1 cellular context compared by ENCODE assay signal in the genomic region with DNA sequence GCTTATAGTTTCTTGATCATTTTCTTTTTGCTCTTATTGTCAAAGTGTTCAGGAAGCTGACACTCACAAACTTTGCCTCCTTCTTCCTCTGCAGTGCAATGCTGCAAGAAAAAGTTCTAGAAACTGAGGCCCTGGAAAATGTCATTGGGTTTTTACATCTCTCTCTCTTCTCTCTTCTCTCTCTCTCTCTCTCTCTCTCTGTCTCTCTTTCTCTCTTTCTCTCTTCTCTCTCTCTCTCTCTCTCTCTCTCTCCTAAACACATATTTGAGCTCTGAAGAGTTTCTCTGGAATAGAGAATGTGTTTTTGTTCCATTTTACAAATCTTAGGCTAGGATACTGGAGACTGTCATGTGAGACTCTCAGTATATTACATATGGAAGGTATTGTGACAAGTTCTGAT.
TF ChIP-seq lines count a peak whose summit lies in the region.

No MANE protein-coding gene starts in this region.

TF ChIP-seq in IMR-90, 13 proteins besides CTCF, POLR2A, EP300 and RAD21:
- TF ChIP-seq NFE2L2 (IDR thresholded peaks at IDR 0.05; ENCODE audit: low read depth, low read length): no peak
- no peak for TF ChIP-seq SMC3 (IDR thresholded peaks at IDR 0.05; ENCODE audit: low read depth, low read length)
- TF ChIP-seq MXI1 (IDR thresholded peaks at IDR 0.05; ENCODE audit: borderline replicate concordance, low read depth, low read length): no peak
- TF ChIP-seq FOS (IDR thresholded peaks at IDR 0.05; ENCODE audit: low read depth, low read length): no peak
- no peak for TF ChIP-seq MAZ (IDR thresholded peaks at IDR 0.05; ENCODE audit: borderline replicate concordance, low read depth, low read length)
- TF ChIP-seq CHD1 (IDR thresholded peaks at IDR 0.05; ENCODE audit: low read depth, low read length): no peak
- no peak for TF ChIP-seq RCOR1 (IDR thresholded peaks at IDR 0.05; ENCODE audit: insufficient replicate concordance, low read length)
- no peak for TF ChIP-seq RFX5 (IDR thresholded peaks at IDR 0.05; ENCODE audit: low read depth, low read length)
- TF ChIP-seq MAFK (IDR thresholded peaks at IDR 0.05; ENCODE audit: low read depth, low read length): no peak
- TF ChIP-seq BHLHE40 (IDR thresholded peaks at IDR 0.05; ENCODE audit: low read depth, low read length): no peak
- TF ChIP-seq, protein P1, sequence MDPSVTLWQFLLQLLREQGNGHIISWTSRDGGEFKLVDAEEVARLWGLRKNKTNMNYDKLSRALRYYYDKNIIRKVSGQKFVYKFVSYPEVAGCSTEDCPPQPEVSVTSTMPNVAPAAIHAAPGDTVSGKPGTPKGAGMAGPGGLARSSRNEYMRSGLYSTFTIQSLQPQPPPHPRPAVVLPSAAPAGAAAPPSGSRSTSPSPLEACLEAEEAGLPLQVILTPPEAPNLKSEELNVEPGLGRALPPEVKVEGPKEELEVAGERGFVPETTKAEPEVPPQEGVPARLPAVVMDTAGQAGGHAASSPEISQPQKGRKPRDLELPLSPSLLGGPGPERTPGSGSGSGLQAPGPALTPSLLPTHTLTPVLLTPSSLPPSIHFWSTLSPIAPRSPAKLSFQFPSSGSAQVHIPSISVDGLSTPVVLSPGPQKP (IDR thresholded peaks at IDR 0.05; ENCODE audit: borderline replicate concordance, low read depth, low read length): no peak
- TF ChIP-seq, protein P2, sequence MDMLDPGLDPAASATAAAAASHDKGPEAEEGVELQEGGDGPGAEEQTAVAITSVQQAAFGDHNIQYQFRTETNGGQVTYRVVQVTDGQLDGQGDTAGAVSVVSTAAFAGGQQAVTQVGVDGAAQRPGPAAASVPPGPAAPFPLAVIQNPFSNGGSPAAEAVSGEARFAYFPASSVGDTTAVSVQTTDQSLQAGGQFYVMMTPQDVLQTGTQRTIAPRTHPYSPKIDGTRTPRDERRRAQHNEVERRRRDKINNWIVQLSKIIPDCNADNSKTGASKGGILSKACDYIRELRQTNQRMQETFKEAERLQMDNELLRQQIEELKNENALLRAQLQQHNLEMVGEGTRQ (IDR thresholded peaks at IDR 0.05; ENCODE audit: low read depth, low read length): no peak
- no peak for TF ChIP-seq CEBPB (IDR thresholded peaks at IDR 0.05; ENCODE audit: low read depth, low read length)
TF ChIP-seq in IMR-90: peak in this region for 0.
